Comparison of ENCODE assay signal across 8 cellular contexts in the genomic region with DNA sequence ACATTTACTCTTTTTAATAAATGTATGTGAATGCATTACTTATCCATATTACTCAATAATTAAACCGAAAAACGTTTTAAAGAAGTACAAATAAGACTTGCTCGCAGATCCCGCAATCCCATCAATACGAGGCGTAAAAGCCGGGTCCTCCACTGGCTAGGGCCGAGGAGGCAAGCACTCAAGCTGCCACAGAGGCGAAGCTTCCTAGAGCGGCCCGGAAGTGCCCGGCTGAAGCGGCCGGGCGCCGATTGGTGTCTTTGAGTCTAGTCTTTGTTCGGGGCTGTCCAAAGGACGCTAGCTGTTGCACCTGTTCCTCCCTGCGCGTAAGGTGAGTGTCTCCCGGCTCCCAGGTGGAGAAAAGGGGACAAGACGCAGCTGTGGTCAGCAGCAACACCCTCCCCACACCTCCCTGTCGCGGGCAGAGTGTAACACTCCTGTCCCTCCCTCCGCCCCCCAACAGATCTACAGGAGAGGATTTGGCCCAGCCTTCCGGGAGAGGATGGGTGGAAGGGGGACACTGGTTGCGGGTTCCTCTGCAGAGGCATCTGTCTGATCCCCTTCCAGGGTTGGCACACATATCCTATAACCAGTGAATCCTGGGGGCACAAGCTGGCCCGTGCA. TPM values are rescaled to one million over a fixed set of nuclear protein-coding genes. Genes with fewer than 3 reads are reported as not detected.
DNase-seq lines count a peak whose midpoint lies in the region; ATAC-seq and TF ChIP-seq lines count a peak whose summit lies in the region.

A gene (plus strand): TSS at position 260 of the 621 bp plus-strand sequence. CDS start 835 bp downstream, outside the sequence.

- TF ChIP-seq POLR2A in tibial nerve (IDR thresholded peaks at IDR 0.05), result no peak

- no peaks in the 10 kb centered on the region for H3K27me3 ChIP-seq in tibial nerve

- TF ChIP-seq EP300 in tibial nerve (IDR thresholded peaks at IDR 0.05), result peak in 1 of 2 donors; percentile 49

- H3K27me3 Mint-ChIP-seq in activated naive CD8-positive, alpha-beta T cell treated with anti-CD3 and anti-CD28 coated beads, Interleukin-2, amount 50 U/mL, for 24 hours, result no peaks in the 10 kb centered on the region
- H3K27me3 Mint-ChIP-seq in osteocyte (ENCODE audit: unreplicated experiment), result no peaks in the 10 kb centered on the region

- TF ChIP-seq CTCF in HFF-Myc (IDR thresholded peaks at IDR 0.05; ENCODE audit: low read depth, low read length, missing control alignments), result no peak
- no peak for TF ChIP-seq CTCF in osteocyte (IDR thresholded peaks at IDR 0.05)
- no peak for TF ChIP-seq CTCF in tibial nerve (IDR thresholded peaks at IDR 0.05)

- H3K36me3 Mint-ChIP-seq in activated naive CD8-positive, alpha-beta T cell treated with anti-CD3 and anti-CD28 coated beads, Interleukin-2, amount 50 U/mL, for 24 hours (ENCODE audit: low read depth), result peaks cover 32% of the 10 kb centered on the region
- peaks cover 18% of the 10 kb centered on the region for H3K36me3 Mint-ChIP-seq in osteocyte (ENCODE audit: unreplicated experiment)

- H3K4me3 ChIP-seq in GM08714 (ENCODE audit: low read length) (peak within 1 kb of the TSS; percentile 79), HFF-Myc (replicated peaks; ENCODE audit: low read depth, low read length) (peak within 1 kb of the TSS; percentile 68), tibial nerve (peak within 1 kb of the TSS; percentile 51 to 66 (median 58))

- peaks cover 0 to 22% (median 6%) of the 10 kb centered on the region in 4 donors for H3K4me1 ChIP-seq in tibial nerve

- intact Hi-C loops in Right ventricle myocardium inferior (cut with DNase I), result no loop called here

- 0 to 3% methylated on average over 26 to 28 of the region's 28 CpGs for WGBS in tibial nerve, 2 donors

- H3K4me1 Mint-ChIP-seq in activated naive CD8-positive, alpha-beta T cell treated with anti-CD3 and anti-CD28 coated beads, Interleukin-2, amount 50 U/mL, for 24 hours, result peaks cover 40% of the 10 kb centered on the region
- peaks cover 18% of the 10 kb centered on the region for H3K4me1 Mint-ChIP-seq in osteocyte (ENCODE audit: unreplicated experiment)

- H3K27ac Mint-ChIP-seq in activated naive CD8-positive, alpha-beta T cell treated with anti-CD3 and anti-CD28 coated beads, Interleukin-2, amount 50 U/mL, for 24 hours, result peak within 1 kb of the TSS; percentile 86
- H3K27ac Mint-ChIP-seq in osteocyte (ENCODE audit: unreplicated experiment), result peak within 1 kb of the TSS; percentile 89

- H3K27ac ChIP-seq in tibial nerve, result peak within 1 kb of the TSS; percentile 44 to 81 (median 74)

- peaks cover 0 to 58% (median 0%) of the 10 kb centered on the region in 3 donors for H3K36me3 ChIP-seq in tibial nerve

- ATAC-seq in SK-N-SH treated with all-trans-retinoic acid at 6 μM for 48 hours (peak; percentile 100), Right ventricle myocardium inferior (peak; percentile 98)
- peak; percentile 98 for ATAC-seq in activated naive CD8-positive, alpha-beta T cell treated with anti-CD3 and anti-CD28 coated beads, Interleukin-2, amount 50 U/mL, for 24 hours

- H3K4me3 Mint-ChIP-seq in activated naive CD8-positive, alpha-beta T cell treated with anti-CD3 and anti-CD28 coated beads, Interleukin-2, amount 50 U/mL, for 24 hours, result peak within 1 kb of the TSS; percentile 89
- peak within 1 kb of the TSS; percentile 95 for H3K4me3 Mint-ChIP-seq in osteocyte (ENCODE audit: unreplicated experiment)

- no peaks in the 10 kb centered on the region for H3K9me3 ChIP-seq in tibial nerve

- DNase-seq in HFF-Myc (ENCODE audit: extremely low read depth, low read depth) (no peak), NCI-H1048 (lab: John Stamatoyannopoulos, UW) (peak; percentile 48), Right ventricle myocardium inferior (ENCODE audit: missing footprints) (peak; percentile 92), osteocyte (ENCODE audit: extremely low spot score, unreplicated experiment) (peak; percentile 88), tibial nerve (ENCODE audit: low spot score in 2 of 2) (peak; percentile 44 to 62)
- peak; percentile 77 for DNase-seq in activated naive CD8-positive, alpha-beta T cell treated with anti-CD3 and anti-CD28 coated beads, Interleukin-2, amount 50 U/mL, for 24 hours

- no peaks in the 10 kb centered on the region for H3K9me3 Mint-ChIP-seq in activated naive CD8-positive, alpha-beta T cell treated with anti-CD3 and anti-CD28 coated beads, Interleukin-2, amount 50 U/mL, for 24 hours
- H3K9me3 Mint-ChIP-seq in osteocyte (ENCODE audit: unreplicated experiment), result no peaks in the 10 kb centered on the region

TF ChIP-seq in SK-N-SH treated with all-trans-retinoic acid at 6 μM for 48 hours, 23 proteins besides CTCF, POLR2A, EP300 and RAD21:
- TF ChIP-seq RARB (CRISPR knock-in tag; IDR thresholded peaks at IDR 0.05) (no peak), TCF4 (CRISPR knock-in tag; IDR thresholded peaks at IDR 0.05; ENCODE audit: borderline replicate concordance) (no peak), ZNF8 (CRISPR knock-in tag; IDR thresholded peaks at IDR 0.05) (no peak), SNAI2 (CRISPR knock-in tag; IDR thresholded peaks at IDR 0.05) (no peak; the same call in 1 of the 2 replicates), ZNF565 (CRISPR knock-in tag; conservative IDR thresholded peaks at IDR 0.05; ENCODE audit: low read depth) (no peak), ZNF70 (CRISPR knock-in tag; IDR thresholded peaks at IDR 0.05) (no peak), BACH2 (CRISPR knock-in tag; IDR thresholded peaks at IDR 0.05; ENCODE audit: borderline replicate concordance) (no peak)
- TF ChIP-seq, protein P1, sequence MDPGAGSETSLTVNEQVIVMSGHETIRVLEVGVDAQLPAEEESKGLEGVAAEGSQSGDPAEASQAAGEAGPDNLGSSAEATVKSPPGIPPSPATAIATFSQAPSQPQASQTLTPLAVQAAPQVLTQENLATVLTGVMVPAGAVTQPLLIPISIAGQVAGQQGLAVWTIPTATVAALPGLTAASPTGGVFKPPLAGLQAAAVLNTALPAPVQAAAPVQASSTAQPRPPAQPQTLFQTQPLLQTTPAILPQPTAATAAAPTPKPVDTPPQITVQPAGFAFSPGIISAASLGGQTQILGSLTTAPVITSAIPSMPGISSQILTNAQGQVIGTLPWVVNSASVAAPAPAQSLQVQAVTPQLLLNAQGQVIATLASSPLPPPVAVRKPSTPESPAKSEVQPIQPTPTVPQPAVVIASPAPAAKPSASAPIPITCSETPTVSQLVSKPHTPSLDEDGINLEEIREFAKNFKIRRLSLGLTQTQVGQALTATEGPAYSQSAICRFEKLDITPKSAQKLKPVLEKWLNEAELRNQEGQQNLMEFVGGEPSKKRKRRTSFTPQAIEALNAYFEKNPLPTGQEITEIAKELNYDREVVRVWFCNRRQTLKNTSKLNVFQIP (CRISPR knock-in tag; IDR thresholded peaks at IDR 0.05; ENCODE audit: borderline replicate concordance, low read depth), result no peak
- TF ChIP-seq, protein P2, sequence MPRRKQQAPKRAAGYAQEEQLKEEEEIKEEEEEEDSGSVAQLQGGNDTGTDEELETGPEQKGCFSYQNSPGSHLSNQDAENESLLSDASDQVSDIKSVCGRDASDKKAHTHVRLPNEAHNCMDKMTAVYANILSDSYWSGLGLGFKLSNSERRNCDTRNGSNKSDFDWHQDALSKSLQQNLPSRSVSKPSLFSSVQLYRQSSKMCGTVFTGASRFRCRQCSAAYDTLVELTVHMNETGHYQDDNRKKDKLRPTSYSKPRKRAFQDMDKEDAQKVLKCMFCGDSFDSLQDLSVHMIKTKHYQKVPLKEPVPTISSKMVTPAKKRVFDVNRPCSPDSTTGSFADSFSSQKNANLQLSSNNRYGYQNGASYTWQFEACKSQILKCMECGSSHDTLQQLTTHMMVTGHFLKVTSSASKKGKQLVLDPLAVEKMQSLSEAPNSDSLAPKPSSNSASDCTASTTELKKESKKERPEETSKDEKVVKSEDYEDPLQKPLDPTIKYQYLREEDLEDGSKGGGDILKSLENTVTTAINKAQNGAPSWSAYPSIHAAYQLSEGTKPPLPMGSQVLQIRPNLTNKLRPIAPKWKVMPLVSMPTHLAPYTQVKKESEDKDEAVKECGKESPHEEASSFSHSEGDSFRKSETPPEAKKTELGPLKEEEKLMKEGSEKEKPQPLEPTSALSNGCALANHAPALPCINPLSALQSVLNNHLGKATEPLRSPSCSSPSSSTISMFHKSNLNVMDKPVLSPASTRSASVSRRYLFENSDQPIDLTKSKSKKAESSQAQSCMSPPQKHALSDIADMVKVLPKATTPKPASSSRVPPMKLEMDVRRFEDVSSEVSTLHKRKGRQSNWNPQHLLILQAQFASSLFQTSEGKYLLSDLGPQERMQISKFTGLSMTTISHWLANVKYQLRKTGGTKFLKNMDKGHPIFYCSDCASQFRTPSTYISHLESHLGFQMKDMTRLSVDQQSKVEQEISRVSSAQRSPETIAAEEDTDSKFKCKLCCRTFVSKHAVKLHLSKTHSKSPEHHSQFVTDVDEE (CRISPR knock-in tag; IDR thresholded peaks at IDR 0.05), result no peak
- TF ChIP-seq, protein P3, sequence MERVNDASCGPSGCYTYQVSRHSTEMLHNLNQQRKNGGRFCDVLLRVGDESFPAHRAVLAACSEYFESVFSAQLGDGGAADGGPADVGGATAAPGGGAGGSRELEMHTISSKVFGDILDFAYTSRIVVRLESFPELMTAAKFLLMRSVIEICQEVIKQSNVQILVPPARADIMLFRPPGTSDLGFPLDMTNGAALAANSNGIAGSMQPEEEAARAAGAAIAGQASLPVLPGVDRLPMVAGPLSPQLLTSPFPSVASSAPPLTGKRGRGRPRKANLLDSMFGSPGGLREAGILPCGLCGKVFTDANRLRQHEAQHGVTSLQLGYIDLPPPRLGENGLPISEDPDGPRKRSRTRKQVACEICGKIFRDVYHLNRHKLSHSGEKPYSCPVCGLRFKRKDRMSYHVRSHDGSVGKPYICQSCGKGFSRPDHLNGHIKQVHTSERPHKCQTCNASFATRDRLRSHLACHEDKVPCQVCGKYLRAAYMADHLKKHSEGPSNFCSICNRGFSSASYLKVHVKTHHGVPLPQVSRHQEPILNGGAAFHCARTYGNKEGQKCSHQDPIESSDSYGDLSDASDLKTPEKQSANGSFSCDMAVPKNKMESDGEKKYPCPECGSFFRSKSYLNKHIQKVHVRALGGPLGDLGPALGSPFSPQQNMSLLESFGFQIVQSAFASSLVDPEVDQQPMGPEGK (CRISPR knock-in tag; IDR thresholded peaks at IDR 0.05; ENCODE audit: borderline replicate concordance), result no peak

RNA-seq across cellular contexts. Expression of the gene that starts here (rescaled TPM):
- total RNA-seq in Right ventricle myocardium inferior, result 2.2 TPM
- 4.8 and 5.1 TPM in 2 replicates for total RNA-seq in osteocyte
- total RNA-seq in tibial nerve, result 1 to 10 TPM in 3 of 4 donors, under 1 TPM in 1; 0.78 to 9.9 (median 3.6) TPM
